ENCODE assay signal across 25 cellular contexts in the genomic region with DNA sequence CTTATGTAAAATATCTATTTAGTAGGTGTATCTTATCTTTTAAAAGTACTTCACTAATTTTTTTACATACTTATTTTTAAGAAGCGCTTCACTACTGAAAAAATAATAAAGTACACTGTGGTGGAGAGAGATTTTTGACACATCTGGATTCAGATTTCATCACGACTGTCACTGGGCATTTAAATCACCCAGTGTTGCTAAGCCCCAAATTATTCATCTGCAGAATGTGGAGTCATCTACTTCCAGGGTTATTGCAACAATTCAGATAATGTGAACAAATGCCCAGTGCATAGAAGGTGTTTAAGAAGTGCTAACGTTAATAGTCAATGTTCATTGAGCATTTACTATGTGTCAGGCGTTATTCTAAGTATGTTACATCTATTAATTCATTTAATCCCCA.
"Had no signal": no experiment of that assay in that cellular context is flagged by ENCODE, and none has a peak within 500 bp of the region (broad histone marks: within the 10 kb centered on the region; RNA-seq: fewer than 3 reads in every experiment).

No MANE protein-coding gene starts in this region.

- H3K27me3 ChIP-seq: brain microvascular endothelial cell, dorsolateral prefrontal cortex had no signal

- H3K4me3 ChIP-seq: coronary artery, dorsolateral prefrontal cortex had no signal

- DNase-seq: activated CD4-positive, alpha-beta memory T cell treated with anti-CD3 and anti-CD28 coated beads for 36 hours; activated CD4-positive, alpha-beta T cell treated with anti-CD3 and anti-CD28 coated beads for 36 hours; activated CD4-positive, alpha-beta T cell treated with anti-CD3 and anti-CD28 coated beads, Interleukin-2, amount 10 ng/mL, durations not matched to agents 24 days and 14 days; activated CD4-positive, CD25-positive, alpha-beta regulatory T cell; activated CD4-positive, CD25-positive, alpha-beta regulatory T cell treated with anti-CD3 and anti-CD28 coated beads, Interleukin-2, amount 50 U/mL, for 72 hours; activated CD8-positive, alpha-beta memory T cell treated with anti-CD3 and anti-CD28 coated beads, Interleukin-2, amount 10 ng/mL, durations not matched to agents 7 days and 5 days; activated CD8-positive, alpha-beta memory T cell treated with anti-CD3 and anti-CD28 coated beads, Interleukin-2, amount 50 U/mL, for 4 hours; activated CD8-positive, alpha-beta T cell treated with anti-CD3 and anti-CD28 coated beads, Interleukin-2, amount 10 ng/mL, durations not matched to agents 7 days and 5 days; activated effector memory CD4-positive, alpha-beta T cell treated with anti-CD3 and anti-CD28 coated beads, Interleukin-2, amount 50 U/mL, for 16 hours; activated naive CD4-positive, alpha-beta T cell treated with anti-CD3 and anti-CD28 coated beads for 36 hours; activated naive CD8-positive, alpha-beta T cell treated with anti-CD3 and anti-CD28 coated beads for 36 hours; activated naive CD8-positive, alpha-beta T cell treated with anti-CD3 and anti-CD28 coated beads, Interleukin-2, amount 50 U/mL, for 24 hours; activated T-cell treated with anti-CD3 and anti-CD28 coated beads, Interleukin-2, amount 50 U/mL, for 1 hour; activated T-cell treated with anti-CD3 and anti-CD28 coated beads, Interleukin-2, amount 50 U/mL, for 48 hours; amniotic stem cell; anterior cingulate cortex; brain microvascular endothelial cell; dorsolateral prefrontal cortex; effector memory CD4-positive, alpha-beta T cell; endodermal cell; head of caudate nucleus; T-cell; T-helper 9 cell had no signal

- ATAC-seq: activated CD4-positive, alpha-beta T cell treated with anti-CD3 and anti-CD28 coated beads for 36 hours; activated CD8-positive, alpha-beta memory T cell treated with anti-CD3 and anti-CD28 coated beads, Interleukin-2, amount 10 ng/mL, durations not matched to agents 7 days and 5 days; activated CD8-positive, alpha-beta T cell treated with anti-CD3 and anti-CD28 coated beads, Interleukin-2, amount 10 ng/mL, durations not matched to agents 7 days and 5 days; activated naive CD8-positive, alpha-beta T cell treated with anti-CD3 and anti-CD28 coated beads, Interleukin-2, amount 50 U/mL, for 24 hours; esophagus mucosa; T-cell had no signal

- H3K27ac ChIP-seq: brain microvascular endothelial cell, coronary artery, dorsolateral prefrontal cortex had no signal

- H3K36me3 ChIP-seq: brain microvascular endothelial cell had no signal
